12 cellular contexts compared by ENCODE assay signal in the genomic region with DNA sequence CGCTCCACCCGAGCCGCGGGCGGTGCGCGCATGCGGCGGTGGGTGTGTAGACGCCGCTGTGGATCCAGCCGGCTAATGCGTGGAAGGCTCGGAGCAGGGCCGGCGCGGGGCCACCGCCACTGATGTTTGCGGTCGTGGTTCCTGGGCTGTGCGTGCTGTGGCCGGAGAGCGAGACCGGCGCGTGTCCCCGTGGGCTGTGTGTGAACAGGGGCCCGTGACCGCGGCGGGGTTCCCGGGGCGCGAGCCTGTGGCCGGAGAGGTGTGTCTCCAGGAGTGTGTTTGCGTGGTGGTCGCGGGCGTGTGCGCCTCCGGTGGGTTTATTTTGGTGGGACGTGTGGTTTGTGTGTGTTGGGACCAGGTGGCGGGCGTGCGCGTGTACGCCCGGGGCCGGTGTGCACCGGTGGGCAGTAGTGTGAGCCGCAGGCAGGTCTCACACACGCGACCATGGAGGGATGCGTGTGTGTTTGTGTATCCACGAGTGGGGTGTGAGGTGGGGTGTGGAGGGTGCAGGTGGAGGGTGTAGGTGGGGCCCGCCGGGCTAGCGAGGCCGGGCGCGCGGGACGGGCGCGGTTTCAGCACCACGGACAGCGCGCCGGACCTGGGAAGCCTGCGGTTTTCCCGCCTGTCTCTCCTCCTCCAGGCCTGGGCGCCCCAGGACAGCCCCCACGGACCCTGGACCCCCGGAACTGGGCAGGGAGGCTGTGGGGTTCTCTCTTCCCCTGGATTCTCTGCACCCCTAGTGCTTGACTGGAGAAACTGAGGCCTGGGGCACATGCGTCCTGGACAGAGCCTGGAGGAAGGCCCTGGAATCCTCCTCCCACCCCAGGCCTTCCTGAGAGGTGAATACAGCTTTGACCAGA. TPM values are rescaled to one million over a fixed set of nuclear protein-coding genes. Genes with fewer than 3 reads are reported as not detected.
DNase-seq lines count a peak whose midpoint lies in the region; ATAC-seq, FAIRE-seq and TF ChIP-seq lines count a peak whose summit lies in the region.
"Had no signal": no experiment of that assay in that cellular context is flagged by ENCODE, and none has a peak within 500 bp of the region (broad histone marks: within the 10 kb centered on the region; RNA-seq: fewer than 3 reads in every experiment).

No MANE protein-coding gene starts in this region.

- H3K4me2 ChIP-seq in astrocyte (ENCODE audit: low read length), result peak overlapping the region; percentile 76

- no peaks in the 10 kb centered on the region for H3K27me3 ChIP-seq in astrocyte (ENCODE audit: insufficient read depth, low read length)

- peaks cover 4% of the 10 kb centered on the region for H3K4me1 Mint-ChIP-seq in activated T-cell treated with anti-CD3 and anti-CD28 coated beads, Interleukin-2, amount 50 U/mL, for 4 hours (ENCODE audit: low read depth)
- H3K4me1 Mint-ChIP-seq in astrocyte (ENCODE audit: low read depth, unreplicated experiment), result peaks cover 3% of the 10 kb centered on the region
- peaks cover 6% of the 10 kb centered on the region for H3K4me1 Mint-ChIP-seq in stimulated activated effector memory CD8-positive, alpha-beta T cell treated with anti-CD3 and anti-CD28 coated beads, Interleukin-12 subunit alpha, Interleukin-12 subunit beta, amount 100 ng/mL, for 72 hours

- H3K36me3 ChIP-seq in astrocyte (ENCODE audit: insufficient read depth, low read length), result no peaks in the 10 kb centered on the region
- H3K36me3 ChIP-seq: esophagus squamous epithelium had no signal

- peaks cover 18% of the 10 kb centered on the region for H3K27me3 Mint-ChIP-seq in activated T-cell treated with anti-CD3 and anti-CD28 coated beads, Interleukin-2, amount 50 U/mL, for 4 hours (ENCODE audit: low read depth)
- H3K27me3 Mint-ChIP-seq in astrocyte (ENCODE audit: low read depth, unreplicated experiment), result peaks cover 30% of the 10 kb centered on the region

- no peak overlapping the region for H2AFZ ChIP-seq in astrocyte (ENCODE audit: low read depth, low read length)

- H3K9ac ChIP-seq in astrocyte (ENCODE audit: low read length), result no peak overlapping the region

- H3K4me3 Mint-ChIP-seq in activated T-cell treated with anti-CD3 and anti-CD28 coated beads, Interleukin-2, amount 50 U/mL, for 4 hours, result peak overlapping the region; percentile 13
- H3K4me3 Mint-ChIP-seq in astrocyte (ENCODE audit: unreplicated experiment), result peak overlapping the region; percentile 76
- H3K4me3 Mint-ChIP-seq in stimulated activated effector memory CD8-positive, alpha-beta T cell treated with anti-CD3 and anti-CD28 coated beads, Interleukin-12 subunit alpha, Interleukin-12 subunit beta, amount 100 ng/mL, for 72 hours, result peak overlapping the region; percentile 20

- no peak for DNase-seq in activated T-cell treated with anti-CD3 and anti-CD28 coated beads, Interleukin-2, amount 50 U/mL, for 4 hours
- DNase-seq in activated T-cell treated with anti-CD3 and anti-CD28 coated beads, Interleukin-2, amount 50 U/mL, for 1 hour, result no peak
- DNase-seq in astrocyte (ENCODE audit: low read depth), result no peak
- peak; percentile 77 for DNase-seq in left kidney (ENCODE audit: low read depth, low spot score)
- no peak for DNase-seq in stimulated activated effector memory CD8-positive, alpha-beta T cell treated with anti-CD3 and anti-CD28 coated beads, Interleukin-12 subunit alpha, Interleukin-12 subunit beta, amount 100 ng/mL, for 72 hours (ENCODE audit: low spot score in 2 of 2)
- no peak for DNase-seq in DMS79 treated with DMSO at 0.1 percent for 48 hours (lab: John Stamatoyannopoulos, UW)
- no peak for DNase-seq in SKM-1 (lab: John Stamatoyannopoulos, UW; ENCODE audit: unreplicated experiment)
- DNase-seq: activated gamma-delta T cell, esophagus squamous epithelium, NCI-H2081 treated with DMSO at 0.1 percent for 48 hours had no signal

- no peak overlapping the region for H3K27ac ChIP-seq in astrocyte (ENCODE audit: low read depth, low read length)
- H3K27ac ChIP-seq: esophagus squamous epithelium had no signal

- peaks cover 22% of the 10 kb centered on the region for H3K4me1 ChIP-seq in astrocyte (ENCODE audit: insufficient read depth, low read length)

- no peak for FAIRE-seq in astrocyte (lab: Jason Lieb, UNC)

- H3K9me3 ChIP-seq in astrocyte (ENCODE audit: insufficient read depth, low read depth, low read length), result no peaks in the 10 kb centered on the region
- H3K9me3 ChIP-seq: esophagus squamous epithelium had no signal

- no peak for ATAC-seq in activated T-cell treated with anti-CD3 and anti-CD28 coated beads, Interleukin-2, amount 50 U/mL, for 4 hours
- no peak for ATAC-seq in stimulated activated effector memory CD8-positive, alpha-beta T cell treated with anti-CD3 and anti-CD28 coated beads, Interleukin-12 subunit alpha, Interleukin-12 subunit beta, amount 100 ng/mL, for 72 hours
- ATAC-seq in HG03457 (IDR thresholded peaks at IDR 0.05; ENCODE audit: unreplicated experiment), result no peak

- H3K4me3 ChIP-seq in astrocyte (ENCODE audit: insufficient read depth, low read depth, low read length), result no peak overlapping the region

- no peaks in the 10 kb centered on the region for H3K79me2 ChIP-seq in astrocyte (ENCODE audit: insufficient read depth, low read length)

- H3K27ac Mint-ChIP-seq in astrocyte (ENCODE audit: unreplicated experiment), result peak overlapping the region; percentile 62
- H3K27ac Mint-ChIP-seq in stimulated activated effector memory CD8-positive, alpha-beta T cell treated with anti-CD3 and anti-CD28 coated beads, Interleukin-12 subunit alpha, Interleukin-12 subunit beta, amount 100 ng/mL, for 72 hours, result no peak overlapping the region
- H3K27ac Mint-ChIP-seq: memory B cell had no signal

- H4K20me1 ChIP-seq in astrocyte (ENCODE audit: insufficient read depth, low read length), result peaks cover 56% of the 10 kb centered on the region

- TF ChIP-seq CTCF in astrocyte (IDR thresholded peaks at IDR 0.05; ENCODE audit: insufficient read depth, low read depth, low read length), result no peak

- H3K9me3 Mint-ChIP-seq in activated T-cell treated with anti-CD3 and anti-CD28 coated beads, Interleukin-2, amount 50 U/mL, for 4 hours, result no peaks in the 10 kb centered on the region
- no peaks in the 10 kb centered on the region for H3K9me3 Mint-ChIP-seq in astrocyte (ENCODE audit: unreplicated experiment)
- H3K9me3 Mint-ChIP-seq in stimulated activated effector memory CD8-positive, alpha-beta T cell treated with anti-CD3 and anti-CD28 coated beads, Interleukin-12 subunit alpha, Interleukin-12 subunit beta, amount 100 ng/mL, for 72 hours, result no peaks in the 10 kb centered on the region
- H3K9me3 Mint-ChIP-seq: memory B cell had no signal

- no peaks in the 10 kb centered on the region for H3K36me3 Mint-ChIP-seq in activated T-cell treated with anti-CD3 and anti-CD28 coated beads, Interleukin-2, amount 50 U/mL, for 4 hours (ENCODE audit: insufficient read depth)
- no peaks in the 10 kb centered on the region for H3K36me3 Mint-ChIP-seq in astrocyte (ENCODE audit: low read depth, unreplicated experiment)
- H3K36me3 Mint-ChIP-seq in stimulated activated effector memory CD8-positive, alpha-beta T cell treated with anti-CD3 and anti-CD28 coated beads, Interleukin-12 subunit alpha, Interleukin-12 subunit beta, amount 100 ng/mL, for 72 hours, result peaks cover 4% of the 10 kb centered on the region
- H3K36me3 Mint-ChIP-seq: memory B cell had no signal

RNA-seq across cellular contexts. Expression of a gene that starts 1.6 kb away (rescaled TPM):
- total RNA-seq in activated T-cell treated with anti-CD3 and anti-CD28 coated beads, Interleukin-2, amount 50 U/mL, for 4 hours, result under 1 TPM; 0.20 to 0.24 (median 0.22) TPM
- 4.8 and 5.5 TPM in 2 replicates for total RNA-seq in astrocyte

RNA-seq across cellular contexts. Expression of a gene that starts 18.9 kb away (rescaled TPM):
- total RNA-seq in activated T-cell treated with anti-CD3 and anti-CD28 coated beads, Interleukin-2, amount 50 U/mL, for 4 hours, result 100 to 1,000 TPM; 241 to 277 (median 250) TPM
- 807 and 871 TPM in 2 replicates for total RNA-seq in astrocyte

RNA-seq across cellular contexts. Expression of a gene that starts 42.0 kb away (rescaled TPM):
- 100 to 1,000 TPM; 110 to 123 (median 119) TPM for total RNA-seq in activated T-cell treated with anti-CD3 and anti-CD28 coated beads, Interleukin-2, amount 50 U/mL, for 4 hours
- total RNA-seq in astrocyte, result 43.4 and 45.3 TPM in 2 replicates

RNA-seq across cellular contexts. Expression of a gene that starts 47.5 kb away (rescaled TPM):
- total RNA-seq in activated T-cell treated with anti-CD3 and anti-CD28 coated beads, Interleukin-2, amount 50 U/mL, for 4 hours, result 10 to 100 TPM; 53.2 to 71.8 (median 65.8) TPM
- total RNA-seq in astrocyte, result 0.70 and 0.75 TPM in 2 replicates

RNA-seq across cellular contexts. Expression of a gene that starts 48.4 kb away (rescaled TPM):
- not detected for total RNA-seq in activated T-cell treated with anti-CD3 and anti-CD28 coated beads, Interleukin-2, amount 50 U/mL, for 4 hours
- total RNA-seq in astrocyte, result 0.25 TPM in 1 of 2 replicates, not detected in the other

Comparison
In these comparisons a context has a peak if more than half of its experiments do, and no peak if none do; other contexts are left out.
1. H3K4me3 Mint-ChIP-seq: peak in every context shown above with its lines; median percentile 76 in astrocyte; 20 in stimulated activated effector memory CD8-positive, alpha-beta T cell treated with anti-CD3 and anti-CD28 coated beads, Interleukin-12 subunit alpha, Interleukin-12 subunit beta, amount 100 ng/mL, for 72 hours; 13 in activated T-cell treated with anti-CD3 and anti-CD28 coated beads, Interleukin-2, amount 50 U/mL, for 4 hours.